In the genomic region with DNA sequence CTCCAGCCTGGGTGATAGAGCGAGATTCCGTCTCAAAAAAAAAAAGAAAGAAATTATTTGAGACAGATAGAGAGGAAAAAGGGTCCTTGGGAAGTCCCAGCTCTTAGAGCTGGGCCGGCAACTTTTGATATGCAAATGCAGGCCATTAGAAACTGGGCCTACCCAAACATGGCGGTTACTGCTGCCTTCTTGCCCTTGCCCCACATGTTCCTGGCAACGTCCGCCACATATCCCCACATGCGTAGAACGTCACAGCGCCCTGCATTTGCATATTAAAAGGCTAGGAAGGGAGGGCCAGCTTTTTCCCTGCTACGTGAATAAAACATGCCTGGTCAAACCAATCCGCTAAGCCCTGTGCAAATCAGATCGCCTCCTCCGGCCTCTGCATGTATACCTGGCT, we compare ENCODE assay signal across 22 cellular contexts. TPM values are rescaled to one million over a fixed set of nuclear protein-coding genes. Genes with fewer than 3 reads are reported as not detected.
DNase-seq lines count a peak whose midpoint lies in the region; ATAC-seq, FAIRE-seq and TF ChIP-seq lines count a peak whose summit lies in the region.
"Had no signal": no experiment of that assay in that cellular context is flagged by ENCODE, and none has a peak within 500 bp of the region (broad histone marks: within the 10 kb centered on the region; RNA-seq: fewer than 3 reads in every experiment).

No MANE protein-coding gene starts in this region.

- no peaks in the 10 kb centered on the region for H3K79me1 ChIP-seq in mesenchymal stem cell (replicated peaks; ENCODE audit: low read length, poor library complexity, severe bottlenecking)

- CTCF ChIA-PET in K562 (lab: Yijun Ruan, JAX; ENCODE audit: low intra/inter-chr PET ratio), result no interaction called here

- H3K79me2 ChIP-seq in GM23338 (replicated peaks; ENCODE audit: insufficient read depth) (no peaks in the 10 kb centered on the region), K562 (ENCODE audit: control insufficient read depth, insufficient read depth, low read length) (no peaks in the 10 kb centered on the region)

- H3K18ac ChIP-seq in mesenchymal stem cell (ENCODE audit: low read depth in 1 of 2, low read length in 2 of 2), result no peak overlapping the region

- H2BK120ac ChIP-seq in mesenchymal stem cell (ENCODE audit: low read depth, low read length), result no peak overlapping the region

- peaks cover 10% of the 10 kb centered on the region for H3K36me3 Mint-ChIP-seq in GM23338 (ENCODE audit: low read depth)
- no peaks in the 10 kb centered on the region for H3K36me3 Mint-ChIP-seq in stimulated activated memory B cell treated with anti-CD40 and anti-IgM and Interleukin-4, amounts not matched to agents 10 μg/mL and 1 μg/mL and 100 μg/mL, for 72 hours
- H3K36me3 Mint-ChIP-seq: CD4-positive, CD25-positive, alpha-beta regulatory T cell had no signal

- TF ChIP-seq CTCF in GM23338 (conservative IDR thresholded peaks at IDR 0.05; ENCODE audit: low read depth in 2 of 2) (no peak), K562 (IDR thresholded peaks at IDR 0.05 in 2 of 3, conservative IDR thresholded peaks at IDR 0.05 in 1 of 3; ENCODE audit: insufficient read depth in 2 of 3, low read depth in 1 of 3, low read length in 3 of 3) (no peak), stomach (IDR thresholded peaks at IDR 0.05) (no peak)

- H3K4me3 ChIP-seq in GM23338 (no peak overlapping the region), K562 (no peak overlapping the region), mesenchymal stem cell (ENCODE audit: insufficient read depth in 1 of 2, low read depth in 1 of 2, low read length in 2 of 2) (no peak overlapping the region), stomach (no peak overlapping the region)

- no peaks in the 10 kb centered on the region for H3K9me1 ChIP-seq in K562 (ENCODE audit: control insufficient read depth, insufficient read depth, low read length)

- H3K4me1 Mint-ChIP-seq in GM23338, result peaks cover 12% of the 10 kb centered on the region
- peaks cover 16% of the 10 kb centered on the region for H3K4me1 Mint-ChIP-seq in stimulated activated memory B cell treated with anti-CD40 and anti-IgM and Interleukin-4, amounts not matched to agents 10 μg/mL and 1 μg/mL and 100 μg/mL, for 72 hours
- H3K4me1 Mint-ChIP-seq: CD8-positive, alpha-beta memory T cell had no signal

- POLR2A ChIA-PET in K562 (lab: Yijun Ruan, JAX), result interaction anchor here (0.6 to 1.1 kb wide), 3 partner anchors 40 to 621 kb away, joined by 3 read pairs; no protein-coding TSS in a partner anchor

- no peak for FAIRE-seq in K562 (lab: Jason Lieb, UNC)
- FAIRE-seq: A204.1, D721Med, HTR-8/SVneo had no signal

- no peak overlapping the region for H3K14ac ChIP-seq in mesenchymal stem cell (ENCODE audit: low read length in 2 of 2)

- H3K4me3 Mint-ChIP-seq in GM23338, result no peak overlapping the region
- H3K4me3 Mint-ChIP-seq in stimulated activated memory B cell treated with anti-CD40 and anti-IgM and Interleukin-4, amounts not matched to agents 10 μg/mL and 1 μg/mL and 100 μg/mL, for 72 hours, result no peak overlapping the region
- H3K4me3 Mint-ChIP-seq: CD4-positive, CD25-positive, alpha-beta regulatory T cell; CD8-positive, alpha-beta memory T cell had no signal

- intact Hi-C loops in K562 (cut with micrococcal nuclease) (no loop called here), stomach (cut with DNase I; ENCODE audit: low total_unique reads) (no loop called here)

- peak overlapping the region; percentile 32 for H4K91ac ChIP-seq in mesenchymal stem cell (ENCODE audit: low read length)

- peaks cover 4% of the 10 kb centered on the region for H3K27me3 Mint-ChIP-seq in GM23338 (ENCODE audit: insufficient read depth, low read depth, poor library complexity)
- H3K27me3 Mint-ChIP-seq in stimulated activated memory B cell treated with anti-CD40 and anti-IgM and Interleukin-4, amounts not matched to agents 10 μg/mL and 1 μg/mL and 100 μg/mL, for 72 hours, result peaks cover 10% of the 10 kb centered on the region
- H3K27me3 Mint-ChIP-seq: CD4-positive, CD25-positive, alpha-beta regulatory T cell had no signal

- TF ChIP-seq RAD21 in K562 (CRISPR knock-in tag; conservative IDR thresholded peaks at IDR 0.05 in 1 of 2, IDR thresholded peaks at IDR 0.05 in 1 of 2), result no peak

- ATAC-seq in GM23338 (no peak; the same call in 2 of the 3 replicates), K562 (no peak), HG03045 (IDR thresholded peaks at IDR 0.05; ENCODE audit: unreplicated experiment) (no peak), GM19467 (IDR thresholded peaks at IDR 0.05; ENCODE audit: unreplicated experiment) (no peak)
- ATAC-seq in stimulated activated memory B cell treated with anti-CD40 and anti-IgM and Interleukin-4, amounts not matched to agents 10 μg/mL and 1 μg/mL and 100 μg/mL, for 72 hours, result no peak

- peaks cover 7% of the 10 kb centered on the region; the same call in 1 of the 2 replicates for H3K9me2 ChIP-seq in GM23338 (ENCODE audit: insufficient read depth)

- no peak overlapping the region for H2BK15ac ChIP-seq in mesenchymal stem cell (ENCODE audit: low read depth, poor library complexity, severe bottlenecking)

- no peaks in the 10 kb centered on the region for H3K36me3 ChIP-seq in GM23338 (ENCODE audit: insufficient read depth)
- no peaks in the 10 kb centered on the region for H3K36me3 ChIP-seq in K562 (ENCODE audit: control insufficient read depth, insufficient read depth, low read length)
- no peaks in the 10 kb centered on the region for H3K36me3 ChIP-seq in mesenchymal stem cell (ENCODE audit: control insufficient read depth in 1 of 2, insufficient read depth in 2 of 2, low read depth in 1 of 2, low read length in 2 of 2)
- no peaks in the 10 kb centered on the region for H3K36me3 ChIP-seq in stomach
- H3K36me3 ChIP-seq: BE2C had no signal

- in situ Hi-C loops in K562 (cut with MboI), result no loop called here

- H3K27ac Mint-ChIP-seq in GM23338, result no peak overlapping the region
- no peak overlapping the region for H3K27ac Mint-ChIP-seq in stimulated activated memory B cell treated with anti-CD40 and anti-IgM and Interleukin-4, amounts not matched to agents 10 μg/mL and 1 μg/mL and 100 μg/mL, for 72 hours
- H3K27ac Mint-ChIP-seq: CD8-positive, alpha-beta memory T cell had no signal

- H3K4me2 ChIP-seq in GM23338 (no peak overlapping the region), K562 (ENCODE audit: insufficient read depth, low read length) (no peak overlapping the region), mesenchymal stem cell (ENCODE audit: low read length, poor library complexity, severe bottlenecking) (no peak overlapping the region)

- H2BK12ac ChIP-seq in mesenchymal stem cell (ENCODE audit: low read length in 2 of 2), result no peak overlapping the region

- H3K27me3 ChIP-seq in GM23338 (ENCODE audit: insufficient read depth) (no peaks in the 10 kb centered on the region), K562 (ENCODE audit: control insufficient read depth in 2 of 2, insufficient read depth in 2 of 2, low read length in 2 of 2) (no peaks in the 10 kb centered on the region), mesenchymal stem cell (ENCODE audit: control insufficient read depth in 1 of 2, insufficient read depth in 1 of 2, low read length in 2 of 2) (peaks cover 6 to 39% of the 10 kb centered on the region in 2 experiments), stomach (no peaks in the 10 kb centered on the region)
- H3K27me3 ChIP-seq: BE2C had no signal

- peaks cover 18% of the 10 kb centered on the region; the same call in 2 of the 3 replicates for H3K9me3 Mint-ChIP-seq in GM23338
- peaks cover 5% of the 10 kb centered on the region for H3K9me3 Mint-ChIP-seq in stimulated activated memory B cell treated with anti-CD40 and anti-IgM and Interleukin-4, amounts not matched to agents 10 μg/mL and 1 μg/mL and 100 μg/mL, for 72 hours
- H3K9me3 Mint-ChIP-seq: CD8-positive, alpha-beta memory T cell had no signal

- H2BK5ac ChIP-seq in mesenchymal stem cell (ENCODE audit: low read depth, low read length, poor library complexity, severe bottlenecking), result no peak overlapping the region

- 80% methylated on average over 11 of the region's 13 CpGs for WGBS in K562 (ENCODE audit: insufficient coverage, low coverage, missing lambda C conversion rate)
- 88% methylated on average over 13 of the region's 13 CpGs for WGBS in mesenchymal stem cell
- 91 to 96% (median 93%) methylated on average over 13 of the region's 13 CpGs for WGBS in stomach, 5 donors

- TF ChIP-seq POLR2A in K562 (conservative IDR thresholded peaks at IDR 0.05) (no peak), stomach (IDR thresholded peaks at IDR 0.05) (no peak)

- no peak overlapping the region for H2AK5ac ChIP-seq in mesenchymal stem cell (ENCODE audit: low read length, severe bottlenecking)

- H3K9ac ChIP-seq in K562 (ENCODE audit: insufficient read depth in 1 of 2, low read depth in 2 of 2, low read length in 2 of 2) (no peak overlapping the region), mesenchymal stem cell (ENCODE audit: low read length) (no peak overlapping the region)

- no peaks in the 10 kb centered on the region for H3F3A ChIP-seq in GM23338 (replicated peaks; ENCODE audit: low read depth)

- no peaks in the 10 kb centered on the region for H3K9me3 ChIP-seq in K562 (replicated peaks; ENCODE audit: control insufficient read depth, insufficient read depth, low read depth, low read length)
- H3K9me3 ChIP-seq in mesenchymal stem cell (ENCODE audit: control insufficient read depth, low read length), result peaks cover 2% of the 10 kb centered on the region
- no peaks in the 10 kb centered on the region for H3K9me3 ChIP-seq in stomach
- H3K9me3 ChIP-seq: BE2C had no signal

- H3K27ac ChIP-seq in GM23338 (ENCODE audit: low read depth) (no peak overlapping the region), K562 (ENCODE audit: extremely low read depth, low read depth, low read length) (no peak overlapping the region; the same call in 2 of the 3 replicates), mesenchymal stem cell (ENCODE audit: low read length, poor library complexity, severe bottlenecking) (no peak overlapping the region), stomach (no peak overlapping the region)

- H2AFZ ChIP-seq in GM23338 (peak overlapping the region; percentile 66), K562 (ENCODE audit: low read depth, low read length) (peak overlapping the region; percentile 94; the same call in 1 of the 2 replicates), mesenchymal stem cell (ENCODE audit: low read depth, low read length) (no peak overlapping the region)

- no peaks in the 10 kb centered on the region for H4K20me1 ChIP-seq in GM23338 (replicated peaks; ENCODE audit: insufficient read depth)
- no peaks in the 10 kb centered on the region for H4K20me1 ChIP-seq in K562 (replicated peaks; ENCODE audit: control insufficient read depth, insufficient read depth, low read length)

- H3K4ac ChIP-seq in mesenchymal stem cell (ENCODE audit: low read depth in 1 of 2, low read length in 2 of 2), result no peak overlapping the region

- H3K4me1 ChIP-seq in GM23338 (ENCODE audit: insufficient read depth) (no peaks in the 10 kb centered on the region), K562 (replicated peaks in 1 of 2; ENCODE audit: control insufficient read depth in 2 of 2, insufficient read depth in 2 of 2, low read length in 2 of 2) (peaks cover 42 to 50% of the 10 kb centered on the region in 2 experiments; a peak in 4 of 5 replicates), mesenchymal stem cell (ENCODE audit: control insufficient read depth, insufficient read depth, low read depth, low read length) (peaks cover 2% of the 10 kb centered on the region), stomach (no peaks in the 10 kb centered on the region)
- H3K4me1 ChIP-seq: BE2C had no signal

- DNase-seq in GM23338 (ENCODE audit: low spot score), result peak; percentile 10
- DNase-seq in K562 (ENCODE audit: extremely low read depth in 1 of 4, low spot score in 3 of 4), result no peak
- no peak for DNase-seq in mesenchymal stem cell
- peak; percentile 21 for DNase-seq in stomach
- DNase-seq in stimulated activated CD4-positive, alpha-beta T cell treated with anti-CD3 and anti-CD28 coated beads, Interleukin-15, amount 100 ng/mL, for 24 hours, result no peak
- DNase-seq: ACHN; BE2C; C1 segment of cervical spinal cord; CD4-positive, CD25-positive, alpha-beta regulatory T cell; CD8-positive, alpha-beta memory T cell; COR-L47; DMS79; GF-D8; HCEC 1CT; IMR-90; KBM-7 had no signal

- BruUV-seq in K562 (replicated peaks; lab: Mats Ljungman, UMichigan), result no TSS peak

- TF ChIP-seq EP300 in K562 (IDR thresholded peaks at IDR 0.05; ENCODE audit: low read length) (no peak), stomach (IDR thresholded peaks at IDR 0.05) (no peak)

- H3K23ac ChIP-seq in mesenchymal stem cell (ENCODE audit: low read length in 2 of 2), result no peak overlapping the region

- H4K8ac ChIP-seq in mesenchymal stem cell (ENCODE audit: low read length), result no peak overlapping the region

RNA-seq across cellular contexts. Expression of a gene that starts 40.7 kb away (rescaled TPM):
- 21.0 and 30.3 TPM in 2 replicates for total RNA-seq in GM23338 (2014; rRNA removed; shearing (Covaris generic))
- polyA plus RNA-seq in GM23338 (2016; fragmentation: Nextera tagmentation; extraction: Ambion mirVana), result 17.5 and 21.1 TPM in 2 replicates
- total RNA-seq in K562 (2011; cell fraction: chromatin; rRNA removed; ENCODE audit: low replicate concordance), result 4.1 and 9.5 TPM in 2 replicates
- 14.5 and 15.2 TPM in 2 replicates for total RNA-seq in K562 (2011; cell fraction: nucleolus; rRNA removed)
- total RNA-seq in K562 (2011; cell fraction: nucleoplasm; rRNA removed), result 8.9 and 11.3 TPM in 2 replicates
- 7.4 and 23.5 TPM in 2 replicates for total RNA-seq in K562 (2014; rRNA removed)
- total RNA-seq in K562 (2014; rRNA removed; fragmentation: Illumina TruSeq; extraction: Trizol), result 5.7 and 6.0 TPM in 2 replicates
- total RNA-seq in K562 (2015; rRNA removed; fragmentation: Illumina TruSeq; extraction: Trizol), result 4.6 and 7.3 TPM in 2 replicates
- total RNA-seq in K562 (2021), result 9.5 and 12.1 TPM in 2 replicates
- 8.2 and 9.5 TPM in 2 replicates for polyA plus RNA-seq in K562 (2011; rRNA removed)
- polyA plus RNA-seq in K562 (2011; cell fraction: cytosol; rRNA removed), result 13.7 and 24.2 TPM in 2 replicates
- polyA plus RNA-seq in K562 (2011; cell fraction: nucleus; rRNA removed), result 4.1 and 4.6 TPM in 2 replicates
- polyA plus RNA-seq in K562 (2012), result 6.0 and 6.2 TPM in 2 replicates
- 8.1 TPM in 2 replicates for polyA plus RNA-seq in K562 (2014; fragmentation: Illumina TruSeq; extraction: Trizol)
- 1 to 10 TPM; 3.1 to 5.9 TPM for polyA plus RNA-seq in K562 (2014; fragmentation: Nextera tagmentation; extraction: Ambion mirVana)
- 9.4 and 13.4 TPM in 2 replicates for polyA plus RNA-seq in K562 (2014; rRNA removed)
- polyA minus RNA-seq in K562 (2011; rRNA and poly(A)+ RNA removed), result 10.9 and 13.0 TPM in 2 replicates
- 5.6 and 12.1 TPM in 2 replicates for polyA minus RNA-seq in K562 (2011; cell fraction: cytosol; rRNA and poly(A)+ RNA removed)
- polyA minus RNA-seq in K562 (2011; cell fraction: nucleus; rRNA and poly(A)+ RNA removed), result 7.7 and 15.4 TPM in 2 replicates
- 76.4 TPM for polyA plus RNA-seq in mesenchymal stem cell (2013, experiment 1 of 2)
- 77.4 TPM for polyA plus RNA-seq in mesenchymal stem cell (2013, experiment 2 of 2)
- 10 to 100 TPM in 4 of 5 donors, 1 to 10 TPM in 1; 7.1 to 39.8 (median 18.5) TPM for total RNA-seq in stomach
- 10 to 100 TPM in 2 of 3 donors, 1 to 10 TPM in 1; 6.6 to 18.5 (median 15.4) TPM for polyA plus RNA-seq in stomach

RNA-seq across cellular contexts. Expression of a gene that starts 43.8 kb away (rescaled TPM):
- 26.6 and 31.1 TPM in 2 replicates for total RNA-seq in GM23338 (2014; rRNA removed; shearing (Covaris generic))
- polyA plus RNA-seq in GM23338 (2016; fragmentation: Nextera tagmentation; extraction: Ambion mirVana) (20.7 and 24.9 TPM in 2 replicates), K562 (2011; rRNA removed) (34.4 and 37.4 TPM in 2 replicates), K562 (2014; fragmentation: Illumina TruSeq; extraction: Trizol) (10.9 and 11.9 TPM in 2 replicates), K562 (2014; fragmentation: Nextera tagmentation; extraction: Ambion mirVana) (10 to 100 TPM; 19.0 to 23.8 TPM), K562 (2014; rRNA removed) (13.5 and 15.0 TPM in 2 replicates), stomach (100 to 1,000 TPM in 1 of 3 donors, 10 to 100 TPM in 2; 53.6 to 103 (median 63.4) TPM)
- total RNA-seq in K562 (2011; cell fraction: chromatin; rRNA removed; ENCODE audit: low replicate concordance), result 9.5 and 20.9 TPM in 2 replicates
- 5.9 and 6.2 TPM in 2 replicates for total RNA-seq in K562 (2011; cell fraction: nucleolus; rRNA removed)
- 13.0 and 14.9 TPM in 2 replicates for total RNA-seq in K562 (2011; cell fraction: nucleoplasm; rRNA removed)
- total RNA-seq in K562 (2014; rRNA removed) (7.8 and 9.1 TPM in 2 replicates), K562 (2014; rRNA removed; fragmentation: Illumina TruSeq; extraction: Trizol) (10.3 and 13.4 TPM in 2 replicates), K562 (2015; rRNA removed; fragmentation: Illumina TruSeq; extraction: Trizol) (4.9 and 5.4 TPM in 2 replicates), K562 (2021) (12.0 and 12.3 TPM in 2 replicates), stomach (100 to 1,000 TPM in 2 of 5 donors, 10 to 100 TPM in 3; 17.7 to 192 (median 72.4) TPM)
- 14.7 and 17.6 TPM in 2 replicates for polyA plus RNA-seq in K562 (2011; cell fraction: cytosol; rRNA removed)
- polyA plus RNA-seq in K562 (2011; cell fraction: nucleus; rRNA removed), result 10.9 and 20.4 TPM in 2 replicates
- 12.8 and 40.6 TPM in 2 replicates for polyA plus RNA-seq in K562 (2012)
- polyA minus RNA-seq in K562 (2011; rRNA and poly(A)+ RNA removed), result 31.6 and 33.5 TPM in 2 replicates
- polyA minus RNA-seq in K562 (2011; cell fraction: cytosol; rRNA and poly(A)+ RNA removed), result 10.4 and 11.4 TPM in 2 replicates
- 6.6 and 11.2 TPM in 2 replicates for polyA minus RNA-seq in K562 (2011; cell fraction: nucleus; rRNA and poly(A)+ RNA removed)
- polyA plus RNA-seq in mesenchymal stem cell (2013, experiment 1 of 2), result 90.5 TPM
- polyA plus RNA-seq in mesenchymal stem cell (2013, experiment 2 of 2), result 92.5 TPM

Comparison
In these comparisons a context has a peak if more than half of its experiments do, and no peak if none do; other contexts are left out.
1. DNase-seq: peak in GM23338 (single experiment) and stomach (single experiment); none in K562 (0 of 4), mesenchymal stem cell (single experiment) and stimulated activated CD4-positive, alpha-beta T cell treated with anti-CD3 and anti-CD28 coated beads, Interleukin-15, amount 100 ng/mL, for 24 hours (single experiment).